In genomic region chr5:116068028-116068632, GRCh38 we compare ENCODE assay signal across 1 cellular context.
TF ChIP-seq lines count a peak whose summit lies in the region.

No MANE protein-coding gene starts in this region.

TF ChIP-seq in K562, 482 proteins besides CTCF, POLR2A, EP300 and RAD21 (continued from another document):
- TF ChIP-seq DEAF1 (CRISPR knock-in tag; IDR thresholded peaks at IDR 0.05): peak; percentile 68
- TF ChIP-seq SMC3 (conservative IDR thresholded peaks at IDR 0.05; ENCODE audit: insufficient read depth, low read depth, low read length): peak; percentile 62
